Comparison of ENCODE assay signal across 1 cellular context in the genomic region with DNA sequence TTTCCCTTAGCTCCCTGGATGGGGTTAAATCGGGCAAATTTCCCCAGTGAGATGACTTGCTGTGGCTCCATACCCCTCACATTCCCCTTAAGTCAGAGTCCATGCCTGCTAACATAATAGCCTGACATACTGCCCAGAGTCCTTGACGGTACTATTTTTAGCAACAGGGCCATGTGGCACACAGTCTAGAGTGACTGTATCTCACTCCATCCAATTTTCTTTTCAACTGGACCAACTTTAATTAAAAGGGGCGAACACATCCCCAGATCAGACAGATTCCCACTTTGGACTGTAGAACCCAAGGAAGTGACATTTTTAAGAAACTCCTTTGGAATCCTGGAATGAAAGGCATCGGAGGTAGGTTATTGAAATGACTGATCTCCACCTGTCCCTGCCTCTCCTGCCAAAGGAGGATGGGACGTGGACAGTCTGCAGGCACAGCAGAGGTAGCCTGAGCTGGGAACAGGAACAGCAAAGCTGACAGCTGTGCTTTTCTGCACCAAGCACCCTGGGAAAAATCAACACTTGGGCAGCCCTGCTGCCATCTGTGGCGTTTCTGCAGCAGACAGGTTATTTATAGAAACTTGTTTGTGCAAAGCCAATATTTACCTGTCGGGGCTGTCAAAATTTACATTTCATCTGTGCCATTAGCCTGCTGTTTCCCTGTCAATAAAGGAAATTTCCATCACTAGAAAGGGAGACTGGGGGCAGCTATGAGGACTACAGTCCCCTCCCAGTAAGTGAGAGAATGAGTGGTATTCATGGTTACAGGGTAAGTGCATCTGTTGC.
A peak's percentile ranks its signal among the peaks of the same experiment; 100 is the strongest.
TF ChIP-seq lines count a peak whose summit lies in the region.

No MANE protein-coding gene starts in this region.

TF ChIP-seq in SK-N-SH, 30 proteins besides CTCF, POLR2A, EP300 and RAD21 (continued from another document):
- TF ChIP-seq FOXJ3 (CRISPR knock-in tag; IDR thresholded peaks at IDR 0.05) (0 out of 2 replicates have a peak, but pooled peaks have one; percentile 31), FOXM1 (IDR thresholded peaks at IDR 0.05; ENCODE audit: low read depth) (no peak), JUND (IDR thresholded peaks at IDR 0.05) (no peak), POLR2AphosphoS5 (IDR thresholded peaks at IDR 0.05; ENCODE audit: low read depth, low read length) (no peak)
